In the genomic region with DNA sequence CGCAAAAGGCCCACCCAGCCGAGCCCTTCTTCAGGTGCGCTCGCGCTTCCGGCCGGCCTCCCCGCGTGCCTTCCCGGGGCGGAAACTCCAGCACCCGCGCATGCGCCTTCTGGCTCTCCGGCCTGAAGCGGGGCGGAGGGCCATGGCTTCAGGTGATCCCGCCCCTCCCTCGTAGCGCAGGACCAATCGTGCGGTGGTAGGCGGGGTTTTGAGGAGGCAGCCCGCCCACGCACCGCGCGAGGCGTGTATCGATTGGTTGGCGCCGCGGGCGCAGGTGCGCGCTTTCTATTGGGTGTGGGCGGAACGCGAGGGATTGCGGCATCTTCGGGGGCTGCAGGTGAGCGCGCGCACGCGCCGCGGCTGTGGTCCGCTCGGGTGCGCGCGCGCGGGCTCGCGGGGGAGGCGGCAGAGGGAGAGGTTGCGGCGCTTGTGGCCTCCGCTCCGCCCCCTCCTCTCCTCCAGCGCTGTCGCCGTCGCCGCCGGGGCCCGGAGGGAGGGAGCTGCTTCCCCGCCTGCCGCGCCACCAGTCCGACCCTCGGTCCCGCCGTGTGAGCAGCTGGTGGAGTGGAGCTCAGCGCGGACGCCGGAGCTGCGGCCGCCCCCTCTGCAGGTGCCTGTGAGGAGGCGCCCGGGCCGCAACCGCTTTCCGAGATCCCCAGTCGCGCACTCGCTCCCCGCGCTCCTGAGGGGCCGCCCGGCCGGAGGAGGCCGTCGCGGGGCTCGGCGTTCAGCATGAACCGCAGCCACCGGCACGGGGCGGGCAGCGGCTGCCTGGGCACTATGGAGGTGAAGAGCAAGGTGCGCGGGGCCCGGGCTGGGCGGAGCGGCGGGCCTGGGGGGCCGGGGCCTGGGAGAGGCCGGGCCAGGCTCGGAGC, we compare ENCODE assay signal across 8 cellular contexts. TPM values are rescaled to one million over a fixed set of nuclear protein-coding genes. Genes with fewer than 3 reads are reported as not detected.
DNase-seq lines count a peak whose midpoint lies in the region; ATAC-seq and TF ChIP-seq lines count a peak whose summit lies in the region.

A gene with protein sequence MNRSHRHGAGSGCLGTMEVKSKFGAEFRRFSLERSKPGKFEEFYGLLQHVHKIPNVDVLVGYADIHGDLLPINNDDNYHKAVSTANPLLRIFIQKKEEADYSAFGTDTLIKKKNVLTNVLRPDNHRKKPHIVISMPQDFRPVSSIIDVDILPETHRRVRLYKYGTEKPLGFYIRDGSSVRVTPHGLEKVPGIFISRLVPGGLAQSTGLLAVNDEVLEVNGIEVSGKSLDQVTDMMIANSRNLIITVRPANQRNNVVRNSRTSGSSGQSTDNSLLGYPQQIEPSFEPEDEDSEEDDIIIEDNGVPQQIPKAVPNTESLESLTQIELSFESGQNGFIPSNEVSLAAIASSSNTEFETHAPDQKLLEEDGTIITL (plus strand): TSS at position 526 of the 875 bp plus-strand sequence. CDS start 207 bp downstream, at position 733.

- H3K9me3 ChIP-seq in CD8-positive, alpha-beta T cell (ENCODE audit: low read length), result no peaks in the 10 kb centered on the region

- no peaks in the 10 kb centered on the region for H3K36me3 ChIP-seq in CD8-positive, alpha-beta T cell (ENCODE audit: insufficient read depth, low read length)

- CTCF ChIA-PET in CD8-positive, alpha-beta T cell (lab: Charles Lee), result interaction anchor here (1.8 kb wide), 1 partner anchor 18 kb away, joined by 5 read pairs; no protein-coding TSS in a partner anchor
- CTCF ChIA-PET in activated CD4-positive, alpha-beta memory T cell treated with anti-CD3 and anti-CD28 coated beads for 36 hours (lab: Charles Lee), result interaction anchor here (0.7 to 1.3 kb wide), 4 partner anchors 18 to 227 kb away, joined by 4 to 6 read pairs (median 4); a partner anchor contains a TSS

- 0 to 2% methylated on average over 3 to 47 of the region's 114 CpGs for WGBS in lower leg skin, 2 donors

- no peak for TF ChIP-seq CTCF in CD8-positive, alpha-beta T cell (IDR thresholded peaks at IDR 0.05)
- TF ChIP-seq CTCF in dorsolateral prefrontal cortex (IDR thresholded peaks at IDR 0.05 in 54 of 56, conservative IDR thresholded peaks at IDR 0.05 in 2 of 56; ENCODE audit: low read depth in 1 of 56, partially characterized antibody in 56 of 56), result peak in 19 of 56 donors; percentile 5 to 50 (median 17)
- TF ChIP-seq CTCF in lower leg skin (IDR thresholded peaks at IDR 0.05), result no peak

- peaks cover 16% of the 10 kb centered on the region for H3K4me1 ChIP-seq in CD8-positive, alpha-beta T cell (ENCODE audit: insufficient read depth, low read length)

- H3K27ac Mint-ChIP-seq in CD8-positive, alpha-beta T cell, result peak within 1 kb of the TSS; percentile 86
- peak within 1 kb of the TSS; percentile 65 for H3K27ac Mint-ChIP-seq in activated CD4-positive, alpha-beta memory T cell treated with anti-CD3 and anti-CD28 coated beads for 36 hours

- peaks cover 9% of the 10 kb centered on the region for H3K36me3 Mint-ChIP-seq in CD8-positive, alpha-beta T cell
- H3K36me3 Mint-ChIP-seq in activated CD4-positive, alpha-beta memory T cell treated with anti-CD3 and anti-CD28 coated beads for 36 hours, result no peaks in the 10 kb centered on the region

- peak within 1 kb of the TSS; percentile 81 for H3K4me3 ChIP-seq in CD8-positive, alpha-beta T cell (ENCODE audit: low read depth, low read length)
- H3K4me3 ChIP-seq in dorsolateral prefrontal cortex, result peak within 1 kb of the TSS; percentile 47 to 97 (median 88)
- H3K4me3 ChIP-seq in lower leg skin (ENCODE audit: low read depth, poor library complexity, severe bottlenecking), result peak within 1 kb of the TSS; percentile 56

- H3K27me3 Mint-ChIP-seq in CD8-positive, alpha-beta T cell (ENCODE audit: low read depth), result no peaks in the 10 kb centered on the region
- H3K27me3 Mint-ChIP-seq in activated CD4-positive, alpha-beta memory T cell treated with anti-CD3 and anti-CD28 coated beads for 36 hours, result no peaks in the 10 kb centered on the region

- no peaks in the 10 kb centered on the region for H3K27me3 ChIP-seq in CD8-positive, alpha-beta T cell (ENCODE audit: insufficient read depth, low read length)
- H3K27me3 ChIP-seq in dorsolateral prefrontal cortex, result no peaks in the 10 kb centered on the region

- TF ChIP-seq POLR2A in lower leg skin (IDR thresholded peaks at IDR 0.05), result no peak

- DNase-seq in CD8-positive, alpha-beta T cell, result peak; percentile 98 to 99 (median 99)
- DNase-seq in HK-2 (ENCODE audit: unreplicated experiment) (peak; percentile 100), NCI-H82 (lab: John Stamatoyannopoulos, UW) (peak; percentile 100), dorsolateral prefrontal cortex (peak; percentile 93 to 99 (median 97)), lower leg skin (ENCODE audit: low spot score in 2 of 2) (peak; percentile 96 to 99)
- DNase-seq in activated CD4-positive, alpha-beta memory T cell treated with anti-CD3 and anti-CD28 coated beads for 36 hours, result peak; percentile 100
- DNase-seq in stimulated activated CD4-positive, alpha-beta T cell treated with anti-CD3 and anti-CD28 coated beads, Interleukin-4, amount 100 ng/mL, for 24 hours, result peak; percentile 100

- intact Hi-C loops in CD8-positive, alpha-beta T cell (cut with DNase I, micrococcal nuclease), result loop anchor here (1.0 to 10.0 kb wide), 13 partner anchors 18 to 1544 kb away; a partner anchor contains a TSS
- intact Hi-C loops in activated CD4-positive, alpha-beta memory T cell treated with anti-CD3 and anti-CD28 coated beads for 36 hours (cut with micrococcal nuclease), result loop anchor here (1.0 to 10.0 kb wide), 6 partner anchors 15 to 618 kb away; a partner anchor contains a TSS
- intact Hi-C loops in dorsolateral prefrontal cortex (cut with DNase I) (loop anchor here (5.0 to 10.0 kb wide), 2 partner anchors 61 to 136 kb away; no protein-coding TSS in a partner anchor), lower leg skin (cut with DNase I; ENCODE audit: low total_unique reads) (no loop called here)

- H3K27ac ChIP-seq in CD8-positive, alpha-beta T cell (ENCODE audit: low read depth, low read length), result peak within 1 kb of the TSS; percentile 54
- H3K27ac ChIP-seq in dorsolateral prefrontal cortex, result peak within 1 kb of the TSS in 55 of 59 donors; percentile 20 to 86 (median 72)

- POLR2A ChIA-PET in CD8-positive, alpha-beta T cell (lab: Charles Lee), result interaction anchor here (0.6 kb wide), 1 partner anchor 247 kb away, joined by 3 read pairs; no protein-coding TSS in a partner anchor
- POLR2A ChIA-PET in activated CD4-positive, alpha-beta memory T cell treated with anti-CD3 and anti-CD28 coated beads for 36 hours (lab: Charles Lee), result interaction anchor here (1.0 kb wide), 1 partner anchor 19 kb away, joined by 4 read pairs; no protein-coding TSS in a partner anchor

- ATAC-seq in CD8-positive, alpha-beta T cell, result peak; percentile 96
- peak; percentile 82 for ATAC-seq in GM19463 (IDR thresholded peaks at IDR 0.05; ENCODE audit: unreplicated experiment)

- peaks cover 34% of the 10 kb centered on the region for H3K4me1 Mint-ChIP-seq in CD8-positive, alpha-beta T cell (ENCODE audit: low read depth)
- peaks cover 59% of the 10 kb centered on the region for H3K4me1 Mint-ChIP-seq in activated CD4-positive, alpha-beta memory T cell treated with anti-CD3 and anti-CD28 coated beads for 36 hours (ENCODE audit: low read depth)

- H3K9me3 Mint-ChIP-seq in CD8-positive, alpha-beta T cell, result no peaks in the 10 kb centered on the region
- no peaks in the 10 kb centered on the region for H3K9me3 Mint-ChIP-seq in activated CD4-positive, alpha-beta memory T cell treated with anti-CD3 and anti-CD28 coated beads for 36 hours

- peak within 1 kb of the TSS; percentile 91 for H3K4me3 Mint-ChIP-seq in CD8-positive, alpha-beta T cell
- H3K4me3 Mint-ChIP-seq in activated CD4-positive, alpha-beta memory T cell treated with anti-CD3 and anti-CD28 coated beads for 36 hours, result peak within 1 kb of the TSS; percentile 87

RNA-seq across cellular contexts. Expression of the gene that starts here (rescaled TPM):
- total RNA-seq in CD8-positive, alpha-beta T cell, result 1 to 10 TPM; 5.6 to 6.3 TPM
- total RNA-seq in activated CD4-positive, alpha-beta memory T cell treated with anti-CD3 and anti-CD28 coated beads for 36 hours, result 1 to 10 TPM; 6.3 to 8.2 TPM
- total RNA-seq in dorsolateral prefrontal cortex (10 to 100 TPM in 2 of 120 experiments, 1 to 10 TPM in 118; 2.6 to 11.1 (median 5.6) TPM), lower leg skin (10 to 100 TPM; 10.5 to 11.8 (median 10.9) TPM)

Comparison
In these comparisons a context has a peak if more than half of its experiments do, and no peak if none do; other contexts are left out.
1. Peak in every context shown above with its lines: DNase-seq, ATAC-seq, H3K4me3 ChIP-seq and H3K27ac ChIP-seq.